ENCODE assay signal across 13 cellular contexts in the genomic region with DNA sequence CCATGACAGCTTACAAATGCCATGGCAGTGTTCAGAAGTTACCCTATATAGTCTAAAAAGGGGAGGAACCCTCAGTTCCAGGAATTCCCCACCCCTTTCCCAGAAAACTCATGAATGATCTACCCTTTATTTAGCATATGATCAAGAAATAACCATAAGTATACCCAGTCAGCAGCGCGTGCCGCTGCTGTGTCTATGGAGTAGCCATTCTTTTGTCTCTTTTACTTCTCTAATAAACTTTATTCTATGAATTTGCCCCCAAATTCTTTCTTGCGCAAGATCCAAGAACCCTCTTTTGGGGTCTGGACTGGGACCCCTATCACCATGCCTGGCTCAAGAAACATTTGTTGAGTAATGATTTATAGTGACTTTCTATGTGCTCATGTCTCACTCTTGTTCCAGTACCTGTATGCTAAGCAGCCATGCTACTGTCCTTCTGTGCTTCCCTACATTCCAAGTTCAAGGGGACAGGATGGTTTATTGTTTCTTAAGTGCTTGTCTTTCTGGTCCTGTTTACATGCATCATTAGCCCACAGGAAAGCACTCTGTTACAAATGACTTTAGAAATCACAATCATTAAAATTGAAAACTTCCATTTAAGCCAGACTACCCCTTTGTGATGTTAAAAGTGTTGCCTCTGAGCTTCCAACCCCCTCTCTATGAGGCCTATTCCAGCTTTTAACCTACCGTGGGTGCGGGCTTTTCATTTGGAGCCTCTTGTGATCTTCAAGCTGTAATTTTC.
"Had no signal": no experiment of that assay in that cellular context is flagged by ENCODE, and none has a peak within 500 bp of the region (broad histone marks: within the 10 kb centered on the region; RNA-seq: fewer than 3 reads in every experiment).

No MANE protein-coding gene starts in this region.

- H3K27ac Mint-ChIP-seq: activated naive CD4-positive, alpha-beta T cell treated with anti-CD3 and anti-CD28 coated beads, Interleukin-2, amount 50 U/mL, for 24 hours; dendritic cell treated with granulocyte-macrophage colony-stimulating factor and Interleukin-4, amounts not matched to agents 40 ng/mL and 50 ng/mL, for 4 days; effector memory CD8-positive, alpha-beta T cell had no signal

- DNase-seq: effector memory CD8-positive, alpha-beta T cell; kidney; left ventricle myocardium inferior; mesenchymal stem cell; stimulated activated CD4-positive, alpha-beta T cell treated with anti-CD3 and anti-CD28 coated beads, Interleukin-4, amount 100 ng/mL, for 1 hour; stimulated activated CD8-positive, alpha-beta memory T cell treated with anti-CD3 and anti-CD28 coated beads, Interleukin-4, amount 100 ng/mL, for 48 hours; stimulated activated naive CD8-positive, alpha-beta T cell treated with anti-CD3 and anti-CD28 coated beads, Interleukin-15, Interleukin-2, amounts not matched to agents 100 U/mL and 50 U/mL, for 24 hours; T-helper 2 cell; upper lobe of right lung had no signal

- H3K4me3 Mint-ChIP-seq: activated naive CD4-positive, alpha-beta T cell treated with anti-CD3 and anti-CD28 coated beads, Interleukin-2, amount 50 U/mL, for 24 hours; brain; central memory CD8-positive, alpha-beta T cell; dendritic cell treated with granulocyte-macrophage colony-stimulating factor and Interleukin-4, amounts not matched to agents 40 ng/mL and 50 ng/mL, for 4 days; effector memory CD8-positive, alpha-beta T cell had no signal

- H3K4me3 ChIP-seq: left ventricle myocardium inferior, upper lobe of right lung had no signal

- H3K4me1 Mint-ChIP-seq: activated naive CD4-positive, alpha-beta T cell treated with anti-CD3 and anti-CD28 coated beads, Interleukin-2, amount 50 U/mL, for 24 hours; central memory CD8-positive, alpha-beta T cell had no signal

- H3K27me3 ChIP-seq: upper lobe of right lung had no signal

- H3K9me3 Mint-ChIP-seq: activated naive CD4-positive, alpha-beta T cell treated with anti-CD3 and anti-CD28 coated beads, Interleukin-2, amount 50 U/mL, for 24 hours; central memory CD8-positive, alpha-beta T cell; dendritic cell treated with granulocyte-macrophage colony-stimulating factor and Interleukin-4, amounts not matched to agents 40 ng/mL and 50 ng/mL, for 4 days; effector memory CD8-positive, alpha-beta T cell had no signal

- H3K9me3 ChIP-seq: upper lobe of right lung had no signal

- H3K36me3 ChIP-seq: left ventricle myocardium inferior, upper lobe of right lung had no signal

- H3K27me3 Mint-ChIP-seq: activated naive CD4-positive, alpha-beta T cell treated with anti-CD3 and anti-CD28 coated beads, Interleukin-2, amount 50 U/mL, for 24 hours; brain; central memory CD8-positive, alpha-beta T cell; dendritic cell treated with granulocyte-macrophage colony-stimulating factor and Interleukin-4, amounts not matched to agents 40 ng/mL and 50 ng/mL, for 4 days; effector memory CD8-positive, alpha-beta T cell had no signal

- H3K4me1 ChIP-seq: upper lobe of right lung had no signal

- H3K27ac ChIP-seq: left ventricle myocardium inferior, upper lobe of right lung had no signal

- ATAC-seq: effector memory CD8-positive, alpha-beta T cell; stimulated activated naive CD8-positive, alpha-beta T cell treated with anti-CD3 and anti-CD28 coated beads, Interleukin-15, Interleukin-2, amounts not matched to agents 100 U/mL and 50 U/mL, for 24 hours; upper lobe of right lung had no signal
